Comparison of ENCODE assay signal across 28 cellular contexts in the genomic region with DNA sequence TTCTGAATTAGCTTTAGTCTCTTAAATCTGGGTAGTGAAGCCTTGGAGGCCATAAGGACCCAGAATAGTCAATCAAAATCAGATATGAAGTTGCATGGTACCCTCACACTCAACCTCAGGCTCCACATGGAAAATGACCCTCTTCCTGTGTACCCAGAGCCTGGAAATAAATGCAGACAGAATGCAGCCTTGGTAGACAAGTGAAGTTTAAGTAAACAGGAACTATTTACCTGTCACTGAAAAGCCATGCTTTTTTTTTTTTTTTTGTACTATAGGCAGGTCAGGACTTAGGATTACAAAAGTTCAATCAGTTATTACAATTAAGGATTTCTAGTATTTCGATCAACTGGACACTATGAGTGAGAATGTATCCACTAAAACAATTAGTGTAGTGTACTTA.
"Had no signal": no experiment of that assay in that cellular context is flagged by ENCODE, and none has a peak within 500 bp of the region (broad histone marks: within the 10 kb centered on the region; RNA-seq: fewer than 3 reads in every experiment).

No MANE protein-coding gene starts in this region.

- H3K27me3 ChIP-seq: neural progenitor cell, spleen, suprapubic skin, testis, tibial artery, transverse colon, upper lobe of right lung, uterus had no signal

- H3K4me3 ChIP-seq: neural progenitor cell, ovary, psoas muscle, skin epidermis, smooth muscle cell, spleen, suprapubic skin, testis, tibial artery, transverse colon, upper lobe of right lung, uterus had no signal

- H3K9ac ChIP-seq: neural progenitor cell, parathyroid adenoma had no signal

- H3K79me2 ChIP-seq: parathyroid adenoma had no signal

- DNase-seq: natural killer cell; occipital lobe; ovary; posterior cingulate gyrus; psoas muscle; right cardiac atrium; spleen; stimulated activated CD4-positive, alpha-beta T cell treated with anti-CD3 and anti-CD28 coated beads, Interleukin-12 subunit alpha, Interleukin-12 subunit beta, amount 100 ng/mL, for 4 hours; stimulated activated CD4-positive, alpha-beta T cell treated with anti-CD3 and anti-CD28 coated beads, Interleukin-1b, Interleukin-23, amount 100 ng/mL, for 48 hours; stimulated activated CD4-positive, alpha-beta T cell treated with anti-CD3 and anti-CD28 coated beads, Interleukin-4, amount 100 ng/mL, for 1 hour; stimulated activated CD4-positive, alpha-beta T cell treated with anti-CD3 and anti-CD28 coated beads, Interleukin-4, amount 100 ng/mL, for 4 hours; stimulated activated CD8-positive, alpha-beta memory T cell treated with anti-CD3 and anti-CD28 coated beads, Interleukin-4, amount 100 ng/mL, for 48 hours; stimulated activated naive CD4-positive, alpha-beta T cell; stimulated activated naive CD8-positive, alpha-beta T cell treated with anti-CD3 and anti-CD28 coated beads, Interleukin-15, amount 100 ng/mL, for 72 hours; stimulated activated naive CD8-positive, alpha-beta T cell treated with anti-CD3 and anti-CD28 coated beads, Interleukin-15, Interleukin-2, amounts not matched to agents 100 U/mL and 50 U/mL, for 24 hours; substantia nigra; testis; tibial artery; transverse colon; upper lobe of right lung; uterus had no signal

- H3K9me3 ChIP-seq: ovary, psoas muscle, suprapubic skin, testis, tibial artery, transverse colon, upper lobe of right lung, uterus had no signal

- ATAC-seq: natural killer cell; psoas muscle; right cardiac atrium; sciatic nerve; stimulated activated memory B cell treated with anti-CD40 and anti-IgM and Interleukin-4, amounts not matched to agents 10 μg/mL and 1 μg/mL and 100 μg/mL, for 72 hours; stimulated activated naive CD8-positive, alpha-beta T cell treated with anti-CD3 and anti-CD28 coated beads, Interleukin-15, amount 100 ng/mL, for 72 hours; stimulated activated naive CD8-positive, alpha-beta T cell treated with anti-CD3 and anti-CD28 coated beads, Interleukin-15, Interleukin-2, amounts not matched to agents 100 U/mL and 50 U/mL, for 24 hours; upper lobe of right lung had no signal

- H3K27ac ChIP-seq: neural progenitor cell, ovary, parathyroid adenoma, psoas muscle, skin epidermis, spleen, suprapubic skin, testis, tibial artery, transverse colon, upper lobe of right lung, uterus had no signal

- H3K4me1 ChIP-seq: neural progenitor cell, parathyroid adenoma, psoas muscle, spleen, suprapubic skin, testis, tibial artery, transverse colon, upper lobe of right lung, uterus had no signal

- H3K36me3 ChIP-seq: neural progenitor cell, ovary, spleen, suprapubic skin, tibial artery, transverse colon, upper lobe of right lung, uterus had no signal

- H2AFZ ChIP-seq: neural progenitor cell, parathyroid adenoma had no signal

- H3K4me2 ChIP-seq: neural progenitor cell, smooth muscle cell had no signal
